1 cellular context compared by ENCODE assay signal in genomic region chr7:66535414-66536329, GRCh38.
TF ChIP-seq lines count a peak whose summit lies in the region.

No MANE protein-coding gene starts in this region.

TF ChIP-seq in HepG2, 621 proteins besides CTCF, POLR2A, EP300 and RAD21 (continued from another document and continues in another):
- TF ChIP-seq, protein P1, sequence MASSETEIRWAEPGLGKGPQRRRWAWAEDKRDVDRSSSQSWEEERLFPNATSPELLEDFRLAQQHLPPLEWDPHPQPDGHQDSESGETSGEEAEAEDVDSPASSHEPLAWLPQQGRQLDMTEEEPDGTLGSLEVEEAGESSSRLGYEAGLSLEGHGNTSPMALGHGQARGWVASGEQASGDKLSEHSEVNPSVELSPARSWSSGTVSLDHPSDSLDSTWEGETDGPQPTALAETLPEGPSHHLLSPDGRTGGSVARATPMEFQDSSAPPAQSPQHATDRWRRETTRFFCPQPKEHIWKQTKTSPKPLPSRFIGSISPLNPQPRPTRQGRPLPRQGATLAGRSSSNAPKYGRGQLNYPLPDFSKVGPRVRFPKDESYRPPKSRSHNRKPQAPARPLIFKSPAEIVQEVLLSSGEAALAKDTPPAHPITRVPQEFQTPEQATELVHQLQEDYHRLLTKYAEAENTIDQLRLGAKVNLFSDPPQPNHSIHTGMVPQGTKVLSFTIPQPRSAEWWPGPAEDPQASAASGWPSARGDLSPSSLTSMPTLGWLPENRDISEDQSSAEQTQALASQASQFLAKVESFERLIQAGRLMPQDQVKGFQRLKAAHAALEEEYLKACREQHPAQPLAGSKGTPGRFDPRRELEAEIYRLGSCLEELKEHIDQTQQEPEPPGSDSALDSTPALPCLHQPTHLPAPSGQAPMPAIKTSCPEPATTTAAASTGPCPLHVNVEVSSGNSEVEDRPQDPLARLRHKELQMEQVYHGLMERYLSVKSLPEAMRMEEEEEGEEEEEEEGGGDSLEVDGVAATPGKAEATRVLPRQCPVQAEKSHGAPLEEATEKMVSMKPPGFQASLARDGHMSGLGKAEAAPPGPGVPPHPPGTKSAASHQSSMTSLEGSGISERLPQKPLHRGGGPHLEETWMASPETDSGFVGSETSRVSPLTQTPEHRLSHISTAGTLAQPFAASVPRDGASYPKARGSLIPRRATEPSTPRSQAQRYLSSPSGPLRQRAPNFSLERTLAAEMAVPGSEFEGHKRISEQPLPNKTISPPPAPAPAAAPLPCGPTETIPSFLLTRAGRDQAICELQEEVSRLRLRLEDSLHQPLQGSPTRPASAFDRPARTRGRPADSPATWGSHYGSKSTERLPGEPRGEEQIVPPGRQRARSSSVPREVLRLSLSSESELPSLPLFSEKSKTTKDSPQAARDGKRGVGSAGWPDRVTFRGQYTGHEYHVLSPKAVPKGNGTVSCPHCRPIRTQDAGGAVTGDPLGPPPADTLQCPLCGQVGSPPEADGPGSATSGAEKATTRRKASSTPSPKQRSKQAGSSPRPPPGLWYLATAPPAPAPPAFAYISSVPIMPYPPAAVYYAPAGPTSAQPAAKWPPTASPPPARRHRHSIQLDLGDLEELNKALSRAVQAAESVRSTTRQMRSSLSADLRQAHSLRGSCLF (CRISPR knock-in tag; IDR thresholded peaks at IDR 0.05; ENCODE audit: borderline replicate concordance) = no peak
- TF ChIP-seq, protein P2, sequence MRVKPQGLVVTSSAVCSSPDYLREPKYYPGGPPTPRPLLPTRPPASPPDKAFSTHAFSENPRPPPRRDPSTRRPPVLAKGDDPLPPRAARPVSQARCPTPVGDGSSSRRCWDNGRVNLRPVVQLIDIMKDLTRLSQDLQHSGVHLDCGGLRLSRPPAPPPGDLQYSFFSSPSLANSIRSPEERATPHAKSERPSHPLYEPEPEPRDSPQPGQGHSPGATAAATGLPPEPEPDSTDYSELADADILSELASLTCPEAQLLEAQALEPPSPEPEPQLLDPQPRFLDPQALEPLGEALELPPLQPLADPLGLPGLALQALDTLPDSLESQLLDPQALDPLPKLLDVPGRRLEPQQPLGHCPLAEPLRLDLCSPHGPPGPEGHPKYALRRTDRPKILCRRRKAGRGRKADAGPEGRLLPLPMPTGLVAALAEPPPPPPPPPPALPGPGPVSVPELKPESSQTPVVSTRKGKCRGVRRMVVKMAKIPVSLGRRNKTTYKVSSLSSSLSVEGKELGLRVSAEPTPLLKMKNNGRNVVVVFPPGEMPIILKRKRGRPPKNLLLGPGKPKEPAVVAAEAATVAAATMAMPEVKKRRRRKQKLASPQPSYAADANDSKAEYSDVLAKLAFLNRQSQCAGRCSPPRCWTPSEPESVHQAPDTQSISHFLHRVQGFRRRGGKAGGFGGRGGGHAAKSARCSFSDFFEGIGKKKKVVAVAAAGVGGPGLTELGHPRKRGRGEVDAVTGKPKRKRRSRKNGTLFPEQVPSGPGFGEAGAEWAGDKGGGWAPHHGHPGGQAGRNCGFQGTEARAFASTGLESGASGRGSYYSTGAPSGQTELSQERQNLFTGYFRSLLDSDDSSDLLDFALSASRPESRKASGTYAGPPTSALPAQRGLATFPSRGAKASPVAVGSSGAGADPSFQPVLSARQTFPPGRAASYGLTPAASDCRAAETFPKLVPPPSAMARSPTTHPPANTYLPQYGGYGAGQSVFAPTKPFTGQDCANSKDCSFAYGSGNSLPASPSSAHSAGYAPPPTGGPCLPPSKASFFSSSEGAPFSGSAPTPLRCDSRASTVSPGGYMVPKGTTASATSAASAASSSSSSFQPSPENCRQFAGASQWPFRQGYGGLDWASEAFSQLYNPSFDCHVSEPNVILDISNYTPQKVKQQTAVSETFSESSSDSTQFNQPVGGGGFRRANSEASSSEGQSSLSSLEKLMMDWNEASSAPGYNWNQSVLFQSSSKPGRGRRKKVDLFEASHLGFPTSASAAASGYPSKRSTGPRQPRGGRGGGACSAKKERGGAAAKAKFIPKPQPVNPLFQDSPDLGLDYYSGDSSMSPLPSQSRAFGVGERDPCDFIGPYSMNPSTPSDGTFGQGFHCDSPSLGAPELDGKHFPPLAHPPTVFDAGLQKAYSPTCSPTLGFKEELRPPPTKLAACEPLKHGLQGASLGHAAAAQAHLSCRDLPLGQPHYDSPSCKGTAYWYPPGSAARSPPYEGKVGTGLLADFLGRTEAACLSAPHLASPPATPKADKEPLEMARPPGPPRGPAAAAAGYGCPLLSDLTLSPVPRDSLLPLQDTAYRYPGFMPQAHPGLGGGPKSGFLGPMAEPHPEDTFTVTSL (CRISPR knock-in tag; IDR thresholded peaks at IDR 0.05; ENCODE audit: borderline replicate concordance) = peak; percentile 90
- peak; percentile 73; the same call in 1 of the 2 replicates for TF ChIP-seq ZNF792 (CRISPR knock-in tag; IDR thresholded peaks at IDR 0.05)
- no peak for TF ChIP-seq GMEB2 (CRISPR knock-in tag; IDR thresholded peaks at IDR 0.05; ENCODE audit: low read depth)
- no peak for TF ChIP-seq NFE2 (CRISPR knock-in tag; IDR thresholded peaks at IDR 0.05)
- TF ChIP-seq PTBP1 (IDR thresholded peaks at IDR 0.05; ENCODE audit: low read depth, low read length, poor library complexity, severe bottlenecking) = no peak
- TF ChIP-seq ZNF646 (CRISPR knock-in tag; IDR thresholded peaks at IDR 0.05) = no peak
- TF ChIP-seq RFX3 (CRISPR knock-in tag; IDR thresholded peaks at IDR 0.05) = no peak
- TF ChIP-seq, protein P3, sequence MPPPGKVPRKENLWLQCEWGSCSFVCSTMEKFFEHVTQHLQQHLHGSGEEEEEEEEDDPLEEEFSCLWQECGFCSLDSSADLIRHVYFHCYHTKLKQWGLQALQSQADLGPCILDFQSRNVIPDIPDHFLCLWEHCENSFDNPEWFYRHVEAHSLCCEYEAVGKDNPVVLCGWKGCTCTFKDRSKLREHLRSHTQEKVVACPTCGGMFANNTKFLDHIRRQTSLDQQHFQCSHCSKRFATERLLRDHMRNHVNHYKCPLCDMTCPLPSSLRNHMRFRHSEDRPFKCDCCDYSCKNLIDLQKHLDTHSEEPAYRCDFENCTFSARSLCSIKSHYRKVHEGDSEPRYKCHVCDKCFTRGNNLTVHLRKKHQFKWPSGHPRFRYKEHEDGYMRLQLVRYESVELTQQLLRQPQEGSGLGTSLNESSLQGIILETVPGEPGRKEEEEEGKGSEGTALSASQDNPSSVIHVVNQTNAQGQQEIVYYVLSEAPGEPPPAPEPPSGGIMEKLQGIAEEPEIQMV (CRISPR knock-in tag; IDR thresholded peaks at IDR 0.05; ENCODE audit: low read depth) = peak; percentile 74; the same call in 1 of the 2 replicates
- TF ChIP-seq ZC3H13 (CRISPR knock-in tag; IDR thresholded peaks at IDR 0.05) = no peak
- TF ChIP-seq ISX (CRISPR knock-in tag; conservative IDR thresholded peaks at IDR 0.05) = no peak
- no peak for TF ChIP-seq ZBTB38 (CRISPR knock-in tag; IDR thresholded peaks at IDR 0.05)
- no peak for TF ChIP-seq NFKBIZ (CRISPR knock-in tag; IDR thresholded peaks at IDR 0.05)
- peak; percentile 84; the same call in 1 of the 2 replicates for TF ChIP-seq ZNF644 (CRISPR knock-in tag; IDR thresholded peaks at IDR 0.05; ENCODE audit: low read depth)
- TF ChIP-seq, protein P4, sequence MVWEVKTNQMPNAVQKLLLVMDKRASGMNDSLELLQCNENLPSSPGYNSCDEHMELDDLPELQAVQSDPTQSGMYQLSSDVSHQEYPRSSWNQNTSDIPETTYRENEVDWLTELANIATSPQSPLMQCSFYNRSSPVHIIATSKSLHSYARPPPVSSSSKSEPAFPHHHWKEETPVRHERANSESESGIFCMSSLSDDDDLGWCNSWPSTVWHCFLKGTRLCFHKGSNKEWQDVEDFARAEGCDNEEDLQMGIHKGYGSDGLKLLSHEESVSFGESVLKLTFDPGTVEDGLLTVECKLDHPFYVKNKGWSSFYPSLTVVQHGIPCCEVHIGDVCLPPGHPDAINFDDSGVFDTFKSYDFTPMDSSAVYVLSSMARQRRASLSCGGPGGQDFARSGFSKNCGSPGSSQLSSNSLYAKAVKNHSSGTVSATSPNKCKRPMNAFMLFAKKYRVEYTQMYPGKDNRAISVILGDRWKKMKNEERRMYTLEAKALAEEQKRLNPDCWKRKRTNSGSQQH (CRISPR knock-in tag; IDR thresholded peaks at IDR 0.05; ENCODE audit: low read depth) = peak; percentile 47; the same call in 1 of the 2 replicates
- TF ChIP-seq ZNF251 (CRISPR knock-in tag; IDR thresholded peaks at IDR 0.05) = no peak
- peak; percentile 73; the same call in 1 of the 2 replicates for TF ChIP-seq ZNF761 (CRISPR knock-in tag; conservative IDR thresholded peaks at IDR 0.05)
- peak; percentile 80; the same call in 1 of the 2 replicates for TF ChIP-seq ZSCAN22 (CRISPR knock-in tag; IDR thresholded peaks at IDR 0.05)
- peak; percentile 85 for TF ChIP-seq ZSCAN29 (CRISPR knock-in tag; conservative IDR thresholded peaks at IDR 0.05)
- TF ChIP-seq ZNF335 (CRISPR knock-in tag; IDR thresholded peaks at IDR 0.05) = no peak
- TF ChIP-seq, protein P5, sequence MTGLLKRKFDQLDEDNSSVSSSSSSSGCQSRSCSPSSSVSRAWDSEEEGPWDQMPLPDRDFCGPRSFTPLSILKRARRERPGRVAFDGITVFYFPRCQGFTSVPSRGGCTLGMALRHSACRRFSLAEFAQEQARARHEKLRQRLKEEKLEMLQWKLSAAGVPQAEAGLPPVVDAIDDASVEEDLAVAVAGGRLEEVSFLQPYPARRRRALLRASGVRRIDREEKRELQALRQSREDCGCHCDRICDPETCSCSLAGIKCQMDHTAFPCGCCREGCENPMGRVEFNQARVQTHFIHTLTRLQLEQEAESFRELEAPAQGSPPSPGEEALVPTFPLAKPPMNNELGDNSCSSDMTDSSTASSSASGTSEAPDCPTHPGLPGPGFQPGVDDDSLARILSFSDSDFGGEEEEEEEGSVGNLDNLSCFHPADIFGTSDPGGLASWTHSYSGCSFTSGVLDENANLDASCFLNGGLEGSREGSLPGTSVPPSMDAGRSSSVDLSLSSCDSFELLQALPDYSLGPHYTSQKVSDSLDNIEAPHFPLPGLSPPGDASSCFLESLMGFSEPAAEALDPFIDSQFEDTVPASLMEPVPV (CRISPR knock-in tag; IDR thresholded peaks at IDR 0.05) = peak; percentile 49; the same call in 1 of the 2 replicates
- TF ChIP-seq, protein P6, sequence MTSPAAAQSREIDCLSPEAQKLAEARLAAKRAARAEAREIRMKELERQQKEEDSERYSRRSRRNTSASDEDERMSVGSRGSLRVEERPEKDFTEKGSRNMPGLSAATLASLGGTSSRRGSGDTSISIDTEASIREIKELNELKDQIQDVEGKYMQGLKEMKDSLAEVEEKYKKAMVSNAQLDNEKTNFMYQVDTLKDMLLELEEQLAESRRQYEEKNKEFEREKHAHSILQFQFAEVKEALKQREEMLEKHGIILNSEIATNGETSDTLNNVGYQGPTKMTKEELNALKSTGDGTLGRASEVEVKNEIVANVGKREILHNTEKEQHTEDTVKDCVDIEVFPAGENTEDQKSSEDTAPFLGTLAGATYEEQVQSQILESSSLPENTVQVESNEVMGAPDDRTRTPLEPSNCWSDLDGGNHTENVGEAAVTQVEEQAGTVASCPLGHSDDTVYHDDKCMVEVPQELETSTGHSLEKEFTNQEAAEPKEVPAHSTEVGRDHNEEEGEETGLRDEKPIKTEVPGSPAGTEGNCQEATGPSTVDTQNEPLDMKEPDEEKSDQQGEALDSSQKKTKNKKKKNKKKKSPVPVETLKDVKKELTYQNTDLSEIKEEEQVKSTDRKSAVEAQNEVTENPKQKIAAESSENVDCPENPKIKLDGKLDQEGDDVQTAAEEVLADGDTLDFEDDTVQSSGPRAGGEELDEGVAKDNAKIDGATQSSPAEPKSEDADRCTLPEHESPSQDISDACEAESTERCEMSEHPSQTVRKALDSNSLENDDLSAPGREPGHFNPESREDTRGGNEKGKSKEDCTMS (CRISPR knock-in tag; conservative IDR thresholded peaks at IDR 0.05) = no peak
- no peak for TF ChIP-seq FOSL1 (CRISPR knock-in tag; IDR thresholded peaks at IDR 0.05; ENCODE audit: borderline replicate concordance)
